ENCODE assay signal across 21 cellular contexts in genomic region chr4:184117662-184118199, GRCh38.
"Had no signal": no experiment of that assay in that cellular context is flagged by ENCODE, and none has a peak within 500 bp of the region (broad histone marks: within the 10 kb centered on the region; RNA-seq: fewer than 3 reads in every experiment).

No MANE protein-coding gene starts in this region.

- H3K27ac ChIP-seq: left lung, parathyroid adenoma, prostate gland, right atrium auricular region, sigmoid colon, stomach, thyroid gland had no signal

- H3K27me3 ChIP-seq: left lung, right atrium auricular region, stomach, thyroid gland had no signal

- H3K79me2 ChIP-seq: parathyroid adenoma had no signal

- H3K4me3 Mint-ChIP-seq: effector memory CD8-positive, alpha-beta T cell; natural killer cell; stimulated activated naive B cell treated with anti-CD40 and anti-IgM and Interleukin-4, amounts not matched to agents 10 μg/mL and 1 μg/mL and 100 μg/mL, for 72 hours; type B pancreatic cell had no signal

- H3K9me3 ChIP-seq: left lung, prostate gland, right atrium auricular region, sigmoid colon, stomach, thyroid gland had no signal

- H3K36me3 ChIP-seq: left lung, prostate gland, right atrium auricular region, sigmoid colon, stomach, thyroid gland had no signal

- H3K27ac Mint-ChIP-seq: effector memory CD8-positive, alpha-beta T cell; natural killer cell; stimulated activated naive B cell treated with anti-CD40 and anti-IgM and Interleukin-4, amounts not matched to agents 10 μg/mL and 1 μg/mL and 100 μg/mL, for 72 hours; type B pancreatic cell had no signal

- H3K4me1 Mint-ChIP-seq: natural killer cell; stimulated activated naive B cell treated with anti-CD40 and anti-IgM and Interleukin-4, amounts not matched to agents 10 μg/mL and 1 μg/mL and 100 μg/mL, for 72 hours had no signal

- DNase-seq: caudate nucleus; cerebellar nuclear complex; cortex of kidney; effector memory CD8-positive, alpha-beta T cell; erythroblast; left cardiac atrium; left lung; mammary epithelial cell; mesendoderm; midbrain; natural killer cell; sigmoid colon; stimulated activated CD4-positive, alpha-beta T cell treated with anti-CD3 and anti-CD28 coated beads, Interleukin-2, amount 100 ng/mL, for 24 hours; stimulated activated CD4-positive, alpha-beta T cell treated with anti-CD3 and anti-CD28 coated beads, Interleukin-4, amount 100 ng/mL, for 24 hours; stimulated activated naive B cell treated with anti-CD40 and anti-IgM and Interleukin-4, amounts not matched to agents 10 μg/mL and 1 μg/mL and 100 μg/mL, for 72 hours; stomach; thyroid gland had no signal

- H3K36me3 Mint-ChIP-seq: natural killer cell; stimulated activated naive B cell treated with anti-CD40 and anti-IgM and Interleukin-4, amounts not matched to agents 10 μg/mL and 1 μg/mL and 100 μg/mL, for 72 hours; type B pancreatic cell had no signal

- H3K9me3 Mint-ChIP-seq: effector memory CD8-positive, alpha-beta T cell; natural killer cell; type B pancreatic cell had no signal

- H3K4me3 ChIP-seq: left lung, prostate gland, right atrium auricular region, sigmoid colon, stomach, thyroid gland had no signal

- H3K4me1 ChIP-seq: left lung, parathyroid adenoma, prostate gland, right atrium auricular region, sigmoid colon, stomach had no signal

- H2AFZ ChIP-seq: parathyroid adenoma had no signal

- H3K27me3 Mint-ChIP-seq: type B pancreatic cell had no signal

- ATAC-seq: effector memory CD8-positive, alpha-beta T cell; left cardiac atrium; left lung; natural killer cell; stimulated activated naive B cell treated with anti-CD40 and anti-IgM and Interleukin-4, amounts not matched to agents 10 μg/mL and 1 μg/mL and 100 μg/mL, for 72 hours had no signal

- H3K9ac ChIP-seq: parathyroid adenoma had no signal
